ENCODE assay signal across 8 cellular contexts in genomic region chr11:120108154-120108784, GRCh38. TPM values are rescaled to one million over a fixed set of nuclear protein-coding genes. Genes with fewer than 3 reads are reported as not detected.
A peak's percentile ranks its signal among the peaks of the same experiment; 100 is the strongest.
DNase-seq lines count a peak whose midpoint lies in the region; ATAC-seq, FAIRE-seq and TF ChIP-seq lines count a peak whose summit lies in the region.

No MANE protein-coding gene starts in this region.

- no peak overlapping the region for H3K27ac ChIP-seq in H1 (ENCODE audit: low read depth, low read length)

- peak; percentile 98 to 99 (median 98) for TF ChIP-seq CTCF in H1 (IDR thresholded peaks at IDR 0.05; ENCODE audit: control extremely low read depth in 1 of 3, insufficient read depth in 1 of 3, low read depth in 1 of 3, low read length in 3 of 3)

- no peak overlapping the region for H2AK5ac ChIP-seq in H1 (ENCODE audit: low read depth, low read length)

- peaks cover 0 to 2% (median 1%) of the 10 kb centered on the region in 4 experiments; a peak in 2 of 7 replicates for H3K27me3 ChIP-seq in H1 (replicated peaks in 1 of 4; ENCODE audit: control insufficient read depth in 3 of 4, extremely low read depth in 1 of 4, insufficient read depth in 3 of 4, low read length in 3 of 4)

- H3K36me3 ChIP-seq in H1 (ENCODE audit: control insufficient read depth in 2 of 4, insufficient read depth in 4 of 4, low read length in 3 of 4): no peaks in the 10 kb centered on the region

- no peak overlapping the region for H3K14ac ChIP-seq in H1 (ENCODE audit: insufficient read length)

- CTCF ChIA-PET in H1 (lab: Charles Lee; ENCODE audit: partially characterized antibody): interaction anchor here (0.6 to 8.0 kb wide), 135 partner anchors 10 to 730 kb away, joined by 3 to 146 read pairs (median 4); partner anchors contain the start of genes NECTIN1, POU2F3 and TRIM29

- H2BK120ac ChIP-seq in H1 (replicated peaks; ENCODE audit: low read depth, low read length): no peak overlapping the region

- peak; percentile 56 for DNase-seq in DMS53 treated with DMSO at 0.1 percent for 48 hours (lab: John Stamatoyannopoulos, UW; ENCODE audit: unreplicated experiment)
- peak; percentile 70 for DNase-seq in NCI-H69 (lab: John Stamatoyannopoulos, UW)
- peak; percentile 12 to 14 for DNase-seq in activated CD8-positive, alpha-beta memory T cell treated with anti-CD3 and anti-CD28 coated beads for 4 hours (ENCODE audit: low read depth in 2 of 2)
- DNase-seq in H1 (ENCODE audit: low read depth in 1 of 2, low spot score in 2 of 2): peak; percentile 46 to 94
- peak; percentile 83 for DNase-seq in midbrain (lab: John Stamatoyannopoulos, UW)
- peak; percentile 14 to 21 for DNase-seq in stimulated activated CD8-positive, alpha-beta memory T cell treated with anti-CD3 and anti-CD28 coated beads, Interleukin-4, amount 100 ng/mL, for 1 hour (ENCODE audit: low read depth in 2 of 2, low spot score in 1 of 2)
- no peak for DNase-seq in SHP77 treated with DMSO at 0.1 percent for 48 hours (lab: John Stamatoyannopoulos, UW)

- no peak overlapping the region for H2AFZ ChIP-seq in H1 (ENCODE audit: low read length)

- peak overlapping the region; percentile 72; the same call in 1 of the 2 replicates for H2BK20ac ChIP-seq in H1 (ENCODE audit: low read length)

- H3K18ac ChIP-seq in H1 (ENCODE audit: extremely low read depth, low read length): no peak overlapping the region

- no peak for TF ChIP-seq EP300 in H1 (IDR thresholded peaks at IDR 0.05; ENCODE audit: borderline replicate concordance in 1 of 2, low read depth in 2 of 2, low read length in 2 of 2)

- H2BK12ac ChIP-seq in H1 (ENCODE audit: low read depth, low read length): no peak overlapping the region

- FAIRE-seq in H1 (lab: Jason Lieb, UNC): no peak

- H3K4me3 ChIP-seq in H1 (ENCODE audit: extremely low read depth in 1 of 4, insufficient read depth in 2 of 4, low read depth in 3 of 4, low read length in 4 of 4): no peak overlapping the region

- TF ChIP-seq POLR2A in H1 (IDR thresholded peaks at IDR 0.05; ENCODE audit: control extremely low read depth in 1 of 2, low read depth in 2 of 2, low read length in 2 of 2): no peak

- H3K4ac ChIP-seq in H1 (replicated peaks; ENCODE audit: insufficient read length, low read depth, low read length): no peak overlapping the region

- H4K8ac ChIP-seq in H1 (ENCODE audit: extremely low read depth, insufficient read depth, low read length): no peak overlapping the region

- POLR2A ChIA-PET in H1 (lab: Charles Lee; ENCODE audit: partially characterized antibody): interaction anchor here (1.3 kb wide), 1 partner anchor 94 kb away, joined by 3 read pairs; no protein-coding TSS in a partner anchor

- H3K56ac ChIP-seq in H1 (replicated peaks; ENCODE audit: insufficient read length, low read depth, low read length): no peak overlapping the region

- no peak overlapping the region for H3K23ac ChIP-seq in H1 (ENCODE audit: insufficient read length)

- peak; percentile 63 for ATAC-seq in HG02678 (IDR thresholded peaks at IDR 0.05; ENCODE audit: unreplicated experiment)

- no peak overlapping the region for H2BK15ac ChIP-seq in H1 (ENCODE audit: low read length)

- H3K9me3 ChIP-seq in H1 (ENCODE audit: insufficient read depth in 2 of 2, low read depth in 1 of 2, low read length in 1 of 2): no peaks in the 10 kb centered on the region

- H3K9ac ChIP-seq in H1 (replicated peaks in 1 of 4; ENCODE audit: extremely low read depth in 1 of 4, low read depth in 3 of 4, low read length in 3 of 4): no peak overlapping the region

- 10% methylated on average over 6 of the region's 6 CpGs; no CpG with 5 or more reads in 1 of the 2 experiments for WGBS in H1 (ENCODE audit: extremely low coverage in 1 of 2, insufficient coverage in 1 of 2, insufficient read length in 1 of 2, insufficient replicate concordance in 2 of 2, low coverage in 1 of 2, low lambda C conversion rate in 2 of 2, missing lambda C conversion rate in 1 of 2), 2 experiments

- H3K23me2 ChIP-seq in H1 (ENCODE audit: low read depth, low read length): no peaks in the 10 kb centered on the region; the same call in 1 of the 2 replicates

- H3K79me1 ChIP-seq in H1 (ENCODE audit: low read depth, low read length): no peaks in the 10 kb centered on the region

- TF ChIP-seq RAD21 in H1 (IDR thresholded peaks at IDR 0.05 in 1 of 2, conservative IDR thresholded peaks at IDR 0.05 in 1 of 2; ENCODE audit: low read depth in 2 of 2, low read length in 2 of 2): peak; percentile 100

- no peaks in the 10 kb centered on the region for H3K79me2 ChIP-seq in H1 (ENCODE audit: control insufficient read depth in 1 of 2, insufficient read depth in 2 of 2, low read length in 2 of 2)

- no peaks in the 10 kb centered on the region for H4K20me1 ChIP-seq in H1 (replicated peaks in 1 of 2; ENCODE audit: control insufficient read depth in 1 of 2, insufficient read depth in 2 of 2, low read length in 2 of 2)

- H4K5ac ChIP-seq in H1 (ENCODE audit: insufficient read length, low read depth, low read length): no peak overlapping the region

- peaks cover 2 to 12% (median 7%) of the 10 kb centered on the region in 4 experiments for H3K4me1 ChIP-seq in H1 (replicated peaks in 1 of 4; ENCODE audit: control insufficient read depth in 3 of 4, insufficient read depth in 4 of 4, low read length in 3 of 4)

- H4K91ac ChIP-seq in H1 (replicated peaks; ENCODE audit: insufficient read length, low read length): no peak overlapping the region

- H3K4me2 ChIP-seq in H1 (ENCODE audit: insufficient read depth in 1 of 2, low read depth in 2 of 2, low read length in 2 of 2): no peak overlapping the region

- H2BK5ac ChIP-seq in H1 (ENCODE audit: low read depth, low read length): no peak overlapping the region

TF ChIP-seq in H1, 55 proteins besides CTCF, POLR2A, EP300 and RAD21 (continues in another document):
- TF ChIP-seq HDAC6 (IDR thresholded peaks at IDR 0.05; ENCODE audit: low read depth, low read length) (no peak), ZNF274 (IDR thresholded peaks at IDR 0.05; ENCODE audit: borderline replicate concordance, extremely low read depth, low read length) (no peak), RNF2 (IDR thresholded peaks at IDR 0.05; ENCODE audit: borderline replicate concordance, low read depth, low read length, missing control alignments, poor library complexity, severe bottlenecking) (no peak), NANOG (IDR thresholded peaks at IDR 0.05; ENCODE audit: insufficient read depth, low read depth, low read length, poor library complexity, severe bottlenecking) (no peak), SP2 (IDR thresholded peaks at IDR 0.05; ENCODE audit: low read length) (no peak), HDAC2 (IDR thresholded peaks at IDR 0.05; ENCODE audit: borderline replicate concordance in 1 of 2, low read depth in 2 of 2, low read length in 2 of 2) (no peak), KDM1A (IDR thresholded peaks at IDR 0.05; ENCODE audit: borderline replicate concordance, low read length) (no peak), CREB1 (IDR thresholded peaks at IDR 0.05) (no peak), SRF (IDR thresholded peaks at IDR 0.05; ENCODE audit: low read depth, low read length) (no peak), CBX8 (IDR thresholded peaks at IDR 0.05; ENCODE audit: borderline replicate concordance, low read depth, low read length) (no peak), KDM5A (IDR thresholded peaks at IDR 0.05; ENCODE audit: low read length) (no peak), KDM4A (IDR thresholded peaks at IDR 0.05; ENCODE audit: low read depth, low read length, severe bottlenecking) (no peak), YY1 (IDR thresholded peaks at IDR 0.05; ENCODE audit: low read depth, low read length) (no peak), NRF1 (IDR thresholded peaks at IDR 0.05; ENCODE audit: low read depth, low read length) (no peak), EZH2 (IDR thresholded peaks at IDR 0.05; ENCODE audit: low read depth, low read length, severe bottlenecking) (no peak), BCL11A (IDR thresholded peaks at IDR 0.05; ENCODE audit: low read depth in 2 of 2, low read length in 2 of 2) (no peak), BRCA1 (IDR thresholded peaks at IDR 0.05; ENCODE audit: low read depth, low read length) (no peak)
- TF ChIP-seq, protein P1, sequence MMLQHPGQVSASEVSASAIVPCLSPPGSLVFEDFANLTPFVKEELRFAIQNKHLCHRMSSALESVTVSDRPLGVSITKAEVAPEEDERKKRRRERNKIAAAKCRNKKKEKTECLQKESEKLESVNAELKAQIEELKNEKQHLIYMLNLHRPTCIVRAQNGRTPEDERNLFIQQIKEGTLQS (IDR thresholded peaks at IDR 0.05; ENCODE audit: insufficient read depth, low read depth, low read length): 0 out of 2 replicates have a peak, but pooled peaks have one; percentile 12
- TF ChIP-seq, protein P2, sequence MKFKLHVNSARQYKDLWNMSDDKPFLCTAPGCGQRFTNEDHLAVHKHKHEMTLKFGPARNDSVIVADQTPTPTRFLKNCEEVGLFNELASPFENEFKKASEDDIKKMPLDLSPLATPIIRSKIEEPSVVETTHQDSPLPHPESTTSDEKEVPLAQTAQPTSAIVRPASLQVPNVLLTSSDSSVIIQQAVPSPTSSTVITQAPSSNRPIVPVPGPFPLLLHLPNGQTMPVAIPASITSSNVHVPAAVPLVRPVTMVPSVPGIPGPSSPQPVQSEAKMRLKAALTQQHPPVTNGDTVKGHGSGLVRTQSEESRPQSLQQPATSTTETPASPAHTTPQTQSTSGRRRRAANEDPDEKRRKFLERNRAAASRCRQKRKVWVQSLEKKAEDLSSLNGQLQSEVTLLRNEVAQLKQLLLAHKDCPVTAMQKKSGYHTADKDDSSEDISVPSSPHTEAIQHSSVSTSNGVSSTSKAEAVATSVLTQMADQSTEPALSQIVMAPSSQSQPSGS (IDR thresholded peaks at IDR 0.05; ENCODE audit: low read length): no peak
- TF ChIP-seq, protein P3, sequence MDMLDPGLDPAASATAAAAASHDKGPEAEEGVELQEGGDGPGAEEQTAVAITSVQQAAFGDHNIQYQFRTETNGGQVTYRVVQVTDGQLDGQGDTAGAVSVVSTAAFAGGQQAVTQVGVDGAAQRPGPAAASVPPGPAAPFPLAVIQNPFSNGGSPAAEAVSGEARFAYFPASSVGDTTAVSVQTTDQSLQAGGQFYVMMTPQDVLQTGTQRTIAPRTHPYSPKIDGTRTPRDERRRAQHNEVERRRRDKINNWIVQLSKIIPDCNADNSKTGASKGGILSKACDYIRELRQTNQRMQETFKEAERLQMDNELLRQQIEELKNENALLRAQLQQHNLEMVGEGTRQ (IDR thresholded peaks at IDR 0.05; ENCODE audit: low read length): no peak

RNA-seq across cellular contexts. Expression of gene TRIM29, which starts 29.6 kb away (rescaled TPM):
- 0.43 TPM in 1 of 2 replicates, not detected in the other for total RNA-seq in H1 (2021; fragmentation: NEBNext Ultra II Directional; extraction: Animal tissue kit (Norgen Biotek cat#: 25700))
- polyA plus RNA-seq in H1 (2011; rRNA removed): 0.17 and 0.35 TPM in 2 replicates
- 0.34 TPM for polyA plus RNA-seq in H1 (2011; cell fraction: cytosol; rRNA removed)
- 0.10 TPM for polyA plus RNA-seq in H1 (2011; cell fraction: nucleus; rRNA removed)
- polyA plus RNA-seq in H1 (2012, experiment 1 of 2): 0.20 TPM in 1 of 4 replicates, not detected in the others
- not detected for polyA plus RNA-seq in H1 (2012, experiment 2 of 2)
- 0.08 TPM for polyA plus RNA-seq in H1 (2013, experiment 1 of 2)
- polyA plus RNA-seq in H1 (2013, experiment 2 of 2): 0.07 TPM
- polyA minus RNA-seq in H1 (2011; rRNA and poly(A)+ RNA removed): 0.54 and 0.78 TPM in 2 replicates
- not detected for polyA minus RNA-seq in H1 (2011; cell fraction: cytosol; rRNA and poly(A)+ RNA removed)
- 1.6 TPM for polyA minus RNA-seq in H1 (2011; cell fraction: nucleus; rRNA and poly(A)+ RNA removed)
